1 cellular context compared by ENCODE assay signal in genomic region chr3:14248849-14249523, GRCh38.
A peak's percentile ranks its signal among the peaks of the same experiment; 100 is the strongest.
TF ChIP-seq lines count a peak whose summit lies in the region.

No MANE protein-coding gene starts in this region.

TF ChIP-seq in liver, 16 proteins besides CTCF, POLR2A, EP300 and RAD21:
- TF ChIP-seq HNF4A (conservative IDR thresholded peaks at IDR 0.05) (peak in 1 of 2 donors; percentile 20), RXRA (IDR thresholded peaks at IDR 0.05) (no peak), MAX (IDR thresholded peaks at IDR 0.05) (no peak), JUND (IDR thresholded peaks at IDR 0.05) (peak in 1 of 2 donors; percentile 17), SP1 (IDR thresholded peaks at IDR 0.05) (peak; percentile 29)
